9 cellular contexts compared by ENCODE assay signal in genomic region chr17:57832711-57833596, GRCh38. TPM values are rescaled to one million over a fixed set of nuclear protein-coding genes. Genes with fewer than 3 reads are reported as not detected.
DNase-seq lines count a peak whose midpoint lies in the region; ATAC-seq, FAIRE-seq and TF ChIP-seq lines count a peak whose summit lies in the region.
"Had no signal": no experiment of that assay in that cellular context is flagged by ENCODE, and none has a peak within 500 bp of the region (broad histone marks: within the 10 kb centered on the region; RNA-seq: fewer than 3 reads in every experiment).

No MANE protein-coding gene starts in this region.

- POLR2A ChIA-PET in CD4-positive, alpha-beta memory T cell (lab: Charles Lee; ENCODE audit: partially characterized antibody): interaction anchor here (1.5 kb wide), 1 partner anchor 17 kb away, joined by 5 read pairs; the partner anchor contains the start of gene MRPS23
- POLR2A ChIA-PET in activated CD8-positive, alpha-beta T cell treated with anti-CD3 and anti-CD28 coated beads, Interleukin-2, amount 10 ng/mL, durations not matched to agents 7 days and 5 days (lab: Charles Lee): interaction anchor here (0.9 kb wide), 1 partner anchor 17 kb away, joined by 3 read pairs; the partner anchor contains the start of gene MRPS23
- POLR2A ChIA-PET in H1 (lab: Charles Lee; ENCODE audit: partially characterized antibody): interaction anchor here (1.0 to 1.4 kb wide), 4 partner anchors 8 to 164 kb away, joined by 3 to 5 read pairs (median 4); no protein-coding TSS in a partner anchor

- H3K36me3 ChIP-seq in CD4-positive, alpha-beta memory T cell (ENCODE audit: insufficient read depth, low read length): no peaks in the 10 kb centered on the region
- H3K36me3 ChIP-seq in H1 (ENCODE audit: control insufficient read depth in 2 of 4, insufficient read depth in 4 of 4, low read length in 3 of 4): no peaks in the 10 kb centered on the region

- H3K4me3 Mint-ChIP-seq in CD4-positive, alpha-beta memory T cell: no peak overlapping the region
- no peak overlapping the region for H3K4me3 Mint-ChIP-seq in activated CD8-positive, alpha-beta T cell treated with anti-CD3 and anti-CD28 coated beads, Interleukin-2, amount 10 ng/mL, durations not matched to agents 7 days and 5 days
- H3K4me3 Mint-ChIP-seq: IgD-negative memory B cell had no signal

- H3K18ac ChIP-seq in H1 (ENCODE audit: extremely low read depth, low read length): no peak overlapping the region

- H3K23me2 ChIP-seq in H1 (ENCODE audit: low read depth, low read length): peaks cover 6% of the 10 kb centered on the region

- H2BK15ac ChIP-seq in H1 (ENCODE audit: low read length): peak overlapping the region; percentile 61; the same call in 1 of the 2 replicates

- H3K14ac ChIP-seq in H1 (ENCODE audit: insufficient read length): no peak overlapping the region

- no peak overlapping the region for H2AK5ac ChIP-seq in H1 (ENCODE audit: low read depth, low read length)

- CTCF ChIA-PET in CD4-positive, alpha-beta memory T cell (lab: Charles Lee; ENCODE audit: partially characterized antibody): interaction anchor here (0.6 to 3.6 kb wide), 30 partner anchors 8 to 704 kb away, joined by 3 to 31 read pairs (median 4); partner anchors contain the start of gene MRPS23
- CTCF ChIA-PET in activated CD8-positive, alpha-beta T cell treated with anti-CD3 and anti-CD28 coated beads, Interleukin-2, amount 10 ng/mL, durations not matched to agents 7 days and 5 days (lab: Charles Lee): interaction anchor here (0.6 to 5.2 kb wide), 70 partner anchors 8 to 753 kb away, joined by 3 to 54 read pairs (median 5); partner anchors contain the start of genes MRPS23 and SRSF1
- CTCF ChIA-PET in H1 (lab: Charles Lee; ENCODE audit: partially characterized antibody): interaction anchor here (0.6 to 5.6 kb wide), 67 partner anchors 9 to 711 kb away, joined by 3 to 49 read pairs (median 4); partner anchors contain the start of gene MRPS23

- TF ChIP-seq CTCF in H1 (IDR thresholded peaks at IDR 0.05; ENCODE audit: control extremely low read depth in 1 of 3, insufficient read depth in 1 of 3, low read depth in 1 of 3, low read length in 3 of 3): peak; percentile 78 to 96 (median 87)

- peak; percentile 51 for ATAC-seq in HG02885 (IDR thresholded peaks at IDR 0.05; ENCODE audit: poor library complexity, unreplicated experiment)
- peak; percentile 67 for ATAC-seq in activated CD8-positive, alpha-beta T cell treated with anti-CD3 and anti-CD28 coated beads, Interleukin-2, amount 10 ng/mL, durations not matched to agents 7 days and 5 days
- ATAC-seq in HG03196 (IDR thresholded peaks at IDR 0.05; ENCODE audit: unreplicated experiment): no peak

- H2BK120ac ChIP-seq in H1 (replicated peaks; ENCODE audit: low read depth, low read length): no peak overlapping the region

- FAIRE-seq in H1 (lab: Jason Lieb, UNC): peak; percentile 81

- no peaks in the 10 kb centered on the region for H3K79me2 ChIP-seq in H1 (ENCODE audit: control insufficient read depth in 1 of 2, insufficient read depth in 2 of 2, low read length in 2 of 2)

- no peak overlapping the region for H3K4ac ChIP-seq in H1 (replicated peaks; ENCODE audit: insufficient read length, low read depth, low read length)

- no peak overlapping the region for H3K27ac ChIP-seq in CD4-positive, alpha-beta memory T cell (ENCODE audit: low read depth, low read length)
- no peak overlapping the region for H3K27ac ChIP-seq in H1 (ENCODE audit: low read depth, low read length)

- no peaks in the 10 kb centered on the region for H3K79me1 ChIP-seq in H1 (ENCODE audit: low read depth, low read length)

- H2BK20ac ChIP-seq in H1 (ENCODE audit: low read length): no peak overlapping the region; the same call in 1 of the 2 replicates

- peak overlapping the region; percentile 34 to 82 for H3K4me2 ChIP-seq in H1 (ENCODE audit: insufficient read depth in 1 of 2, low read depth in 2 of 2, low read length in 2 of 2)

- no peaks in the 10 kb centered on the region for H3K27me3 Mint-ChIP-seq in CD4-positive, alpha-beta memory T cell
- no peaks in the 10 kb centered on the region for H3K27me3 Mint-ChIP-seq in activated CD8-positive, alpha-beta T cell treated with anti-CD3 and anti-CD28 coated beads, Interleukin-2, amount 10 ng/mL, durations not matched to agents 7 days and 5 days (ENCODE audit: low read depth)
- H3K27me3 Mint-ChIP-seq: IgD-negative memory B cell had no signal

- intact Hi-C loops in CD4-positive, alpha-beta memory T cell (cut with micrococcal nuclease): loop anchor here (1.0 to 5.0 kb wide), 2 partner anchors 236 to 590 kb away; no protein-coding TSS in a partner anchor

- peaks cover 4 to 5% of the 10 kb centered on the region in 2 donors for H3K36me3 Mint-ChIP-seq in CD4-positive, alpha-beta memory T cell
- H3K36me3 Mint-ChIP-seq in activated CD8-positive, alpha-beta T cell treated with anti-CD3 and anti-CD28 coated beads, Interleukin-2, amount 10 ng/mL, durations not matched to agents 7 days and 5 days (ENCODE audit: low read depth): peaks cover 4% of the 10 kb centered on the region
- H3K36me3 Mint-ChIP-seq: IgD-negative memory B cell had no signal

- 13% methylated on average over 21 of the region's 21 CpGs; no CpG with 5 or more reads in 1 of the 2 experiments for WGBS in H1 (ENCODE audit: extremely low coverage in 1 of 2, insufficient coverage in 1 of 2, insufficient read length in 1 of 2, insufficient replicate concordance in 2 of 2, low coverage in 1 of 2, low lambda C conversion rate in 2 of 2, missing lambda C conversion rate in 1 of 2), 2 experiments

- H3K4me1 ChIP-seq in CD4-positive, alpha-beta memory T cell (ENCODE audit: insufficient read depth, low read length): peaks cover 10% of the 10 kb centered on the region
- H3K4me1 ChIP-seq in H1 (replicated peaks in 1 of 4; ENCODE audit: control insufficient read depth in 3 of 4, insufficient read depth in 4 of 4, low read length in 3 of 4): peaks cover 5 to 14% (median 7%) of the 10 kb centered on the region in 4 experiments

- no peaks in the 10 kb centered on the region for H3K9me3 ChIP-seq in CD4-positive, alpha-beta memory T cell (ENCODE audit: control insufficient read depth in 1 of 2, low read length in 2 of 2)
- no peaks in the 10 kb centered on the region for H3K9me3 ChIP-seq in H1 (ENCODE audit: insufficient read depth in 2 of 2, low read depth in 1 of 2, low read length in 1 of 2)

- no peak for TF ChIP-seq EP300 in H1 (IDR thresholded peaks at IDR 0.05; ENCODE audit: borderline replicate concordance in 1 of 2, low read depth in 2 of 2, low read length in 2 of 2)

- no peaks in the 10 kb centered on the region for H3K9me3 Mint-ChIP-seq in CD4-positive, alpha-beta memory T cell
- no peaks in the 10 kb centered on the region for H3K9me3 Mint-ChIP-seq in activated CD8-positive, alpha-beta T cell treated with anti-CD3 and anti-CD28 coated beads, Interleukin-2, amount 10 ng/mL, durations not matched to agents 7 days and 5 days (ENCODE audit: insufficient read depth)
- H3K9me3 Mint-ChIP-seq: IgD-negative memory B cell had no signal

- H2BK12ac ChIP-seq in H1 (ENCODE audit: low read depth, low read length): 0 out of 2 replicates have a peak overlapping the region, but pooled peaks have one; percentile 18

- H3K9ac ChIP-seq in H1 (replicated peaks in 1 of 4; ENCODE audit: extremely low read depth in 1 of 4, low read depth in 3 of 4, low read length in 3 of 4): no peak overlapping the region; a peak in 1 of 7 replicates

- no peak overlapping the region for H3K56ac ChIP-seq in H1 (replicated peaks; ENCODE audit: insufficient read length, low read depth, low read length)

- H4K8ac ChIP-seq in H1 (ENCODE audit: extremely low read depth, insufficient read depth, low read length): no peak overlapping the region

- no peak overlapping the region for H4K91ac ChIP-seq in H1 (replicated peaks; ENCODE audit: insufficient read length, low read length)

- peaks cover 0 to 5% (median 0%) of the 10 kb centered on the region in 4 donors for H3K4me1 Mint-ChIP-seq in CD4-positive, alpha-beta memory T cell
- H3K4me1 Mint-ChIP-seq in activated CD8-positive, alpha-beta T cell treated with anti-CD3 and anti-CD28 coated beads, Interleukin-2, amount 10 ng/mL, durations not matched to agents 7 days and 5 days (ENCODE audit: low read depth): no peaks in the 10 kb centered on the region
- H3K4me1 Mint-ChIP-seq: IgD-negative memory B cell had no signal

- peak; percentile 58 to 65 (median 61) for DNase-seq in CD4-positive, alpha-beta memory T cell
- DNase-seq in NCI-H774 (lab: John Stamatoyannopoulos, UW) (peak; percentile 69), H1 (ENCODE audit: low read depth in 1 of 2, low spot score in 2 of 2) (peak; percentile 13 to 74), medulla oblongata (ENCODE audit: extremely low spot score) (peak; percentile 86)
- DNase-seq in activated CD8-positive, alpha-beta T cell treated with anti-CD3 and anti-CD28 coated beads, Interleukin-2, amount 10 ng/mL, durations not matched to agents 7 days and 5 days: peak; percentile 84
- DNase-seq in stimulated activated CD4-positive, alpha-beta T cell treated with anti-CD3 and anti-CD28 coated beads, TNF-alpha, amount 100 ng/mL, for 4 hours (ENCODE audit: low read depth in 3 of 3): peak; percentile 26 to 54 (median 36)

- no peak overlapping the region for H4K5ac ChIP-seq in H1 (ENCODE audit: insufficient read length, low read depth, low read length)

- TF ChIP-seq RAD21 in H1 (IDR thresholded peaks at IDR 0.05 in 1 of 2, conservative IDR thresholded peaks at IDR 0.05 in 1 of 2; ENCODE audit: low read depth in 2 of 2, low read length in 2 of 2): peak; percentile 77 to 83

- H4K20me1 ChIP-seq in H1 (replicated peaks in 1 of 2; ENCODE audit: control insufficient read depth in 1 of 2, insufficient read depth in 2 of 2, low read length in 2 of 2): peaks cover 0 to 2% of the 10 kb centered on the region in 2 experiments

- no peak overlapping the region for H3K4me3 ChIP-seq in CD4-positive, alpha-beta memory T cell (ENCODE audit: low read length in 2 of 2)
- peak overlapping the region in 3 of 4 experiments; percentile 31 to 52 (median 42); a peak in 6 of 8 replicates for H3K4me3 ChIP-seq in H1 (ENCODE audit: extremely low read depth in 1 of 4, insufficient read depth in 2 of 4, low read depth in 3 of 4, low read length in 4 of 4)

- H2AFZ ChIP-seq in H1 (ENCODE audit: low read length): peak overlapping the region; percentile 26; the same call in 1 of the 2 replicates

- no peaks in the 10 kb centered on the region for H3K27me3 ChIP-seq in CD4-positive, alpha-beta memory T cell (ENCODE audit: insufficient read depth, low read length)
- H3K27me3 ChIP-seq in H1 (replicated peaks in 1 of 4; ENCODE audit: control insufficient read depth in 3 of 4, extremely low read depth in 1 of 4, insufficient read depth in 3 of 4, low read length in 3 of 4): no peaks in the 10 kb centered on the region; a peak in 1 of 7 replicates

- H3K23ac ChIP-seq in H1 (ENCODE audit: insufficient read length): no peak overlapping the region

- no peak overlapping the region for H2BK5ac ChIP-seq in H1 (ENCODE audit: low read depth, low read length)

- TF ChIP-seq POLR2A in H1 (IDR thresholded peaks at IDR 0.05; ENCODE audit: control extremely low read depth in 1 of 2, low read depth in 2 of 2, low read length in 2 of 2): no peak

- H3K27ac Mint-ChIP-seq in CD4-positive, alpha-beta memory T cell: no peak overlapping the region
- no peak overlapping the region for H3K27ac Mint-ChIP-seq in activated CD8-positive, alpha-beta T cell treated with anti-CD3 and anti-CD28 coated beads, Interleukin-2, amount 10 ng/mL, durations not matched to agents 7 days and 5 days
- H3K27ac Mint-ChIP-seq: IgD-negative memory B cell had no signal

RNA-seq across cellular contexts. Expression of gene MRPS23, which starts 16.9 kb away (rescaled TPM):
- total RNA-seq in CD4-positive, alpha-beta memory T cell: 10 to 100 TPM; 28.7 to 29.5 TPM
- polyA plus RNA-seq in CD4-positive, alpha-beta memory T cell: 10 to 100 TPM; 35.7 to 41.7 TPM
- total RNA-seq in activated CD8-positive, alpha-beta T cell treated with anti-CD3 and anti-CD28 coated beads, Interleukin-2, amount 10 ng/mL, durations not matched to agents 7 days and 5 days: 10 to 100 TPM; 46.3 to 48.7 TPM
- total RNA-seq in H1 (2021; fragmentation: NEBNext Ultra II Directional; extraction: Animal tissue kit (Norgen Biotek cat#: 25700)): 60.4 and 73.4 TPM in 2 replicates
- polyA plus RNA-seq in H1 (2011; rRNA removed): 32.9 and 38.6 TPM in 2 replicates
- polyA plus RNA-seq in H1 (2011; cell fraction: cytosol; rRNA removed): 68.9 TPM
- polyA plus RNA-seq in H1 (2011; cell fraction: nucleus; rRNA removed): 26.0 TPM
- 64.2 to 105 TPM (median 72.5 TPM) in 4 replicates for polyA plus RNA-seq in H1 (2012, experiment 1 of 2)
- polyA plus RNA-seq in H1 (2012, experiment 2 of 2): 49.1 TPM
- 25.2 TPM for polyA plus RNA-seq in H1 (2013, experiment 1 of 2)
- 26.2 TPM for polyA plus RNA-seq in H1 (2013, experiment 2 of 2)
- 18.4 and 25.9 TPM in 2 replicates for polyA minus RNA-seq in H1 (2011; rRNA and poly(A)+ RNA removed)
- polyA minus RNA-seq in H1 (2011; cell fraction: cytosol; rRNA and poly(A)+ RNA removed): 10.5 TPM
- polyA minus RNA-seq in H1 (2011; cell fraction: nucleus; rRNA and poly(A)+ RNA removed): 21.0 TPM

Comparison
In these comparisons a context has a peak if more than half of its experiments do, and no peak if none do; other contexts are left out.
1. DNase-seq: peak in every context shown above with its lines; median percentile 86 in medulla oblongata; 84 in activated CD8-positive, alpha-beta T cell treated with anti-CD3 and anti-CD28 coated beads, Interleukin-2, amount 10 ng/mL, durations not matched to agents 7 days and 5 days; 69 in NCI-H774; 61 in CD4-positive, alpha-beta memory T cell; 44 in H1; 36 in stimulated activated CD4-positive, alpha-beta T cell treated with anti-CD3 and anti-CD28 coated beads, TNF-alpha, amount 100 ng/mL, for 4 hours.
2. H3K4me3 ChIP-seq: peak in H1 (3 of 4); none in CD4-positive, alpha-beta memory T cell (0 of 2).